ENCODE assay signal across 19 cellular contexts in genomic region chr12:88691811-88692210, GRCh38.
DNase-seq lines count a peak whose midpoint lies in the region; ATAC-seq, FAIRE-seq and TF ChIP-seq lines count a peak whose summit lies in the region.
"Had no signal": no experiment of that assay in that cellular context is flagged by ENCODE, and none has a peak within 500 bp of the region (broad histone marks: within the 10 kb centered on the region; RNA-seq: fewer than 3 reads in every experiment).

No MANE protein-coding gene starts in this region.

- no peaks in the 10 kb centered on the region for H4K20me1 ChIP-seq in endothelial cell of umbilical vein (replicated peaks; ENCODE audit: control insufficient read depth, extremely low read depth, insufficient read depth, low read length)

- no peaks in the 10 kb centered on the region for H3K36me3 ChIP-seq in endothelial cell of umbilical vein (ENCODE audit: control insufficient read depth in 2 of 2, extremely low read depth in 1 of 2, insufficient read depth in 2 of 2, low read length in 2 of 2)
- H3K36me3 ChIP-seq: HAP-1 had no signal

- no peaks in the 10 kb centered on the region for H3K9me1 ChIP-seq in endothelial cell of umbilical vein (replicated peaks; ENCODE audit: control insufficient read depth, extremely low read depth, insufficient read depth, low read length)

- H2AFZ ChIP-seq in endothelial cell of umbilical vein (ENCODE audit: low read depth, low read length) = peak overlapping the region; percentile 63

- H3K27ac ChIP-seq in endothelial cell of umbilical vein (ENCODE audit: insufficient read depth, low read depth, low read length) = no peak overlapping the region

- H3K27me3 ChIP-seq in endothelial cell of umbilical vein (ENCODE audit: control insufficient read depth in 2 of 2, insufficient read depth in 2 of 2, low read length in 2 of 2) = no peaks in the 10 kb centered on the region

- POLR2A ChIA-PET in endothelial cell of umbilical vein (lab: Charles Lee) = no interaction called here

- CTCF ChIA-PET in endothelial cell of umbilical vein (lab: Charles Lee) = no interaction called here

- dilution Hi-C loops in endothelial cell of umbilical vein (cut with MboI; ENCODE audit: extremely low pct_ligation_motif_present, low sequenced_read_pairs) = no loop called here

- FAIRE-seq in endothelial cell of umbilical vein (lab: Jason Lieb, UNC) = peak; percentile 65
- FAIRE-seq: A204.1, K562 had no signal

- DNase-seq in AG10803 (ENCODE audit: low read depth) (peak; percentile 46), HCEC 1CT (peak; percentile 30), endothelial cell of umbilical vein (ENCODE audit: low read depth, low spot score) (no peak), iris pigment epithelial cell (ENCODE audit: low read depth) (peak; percentile 16), NCI-H524 (lab: John Stamatoyannopoulos, UW) (no peak)
- DNase-seq: AML-193, COR-L47, EL, NCI-H1436, NCI-H2029 treated with DMSO at 0.1 percent for 48 hours, NCI-H2171 treated with DMSO at 0.1 percent for 48 hours, NCI-H446 treated with DMSO at 0.1 percent for 48 hours, NCI-H774, RPMI8226 had no signal

- H3K9me3 ChIP-seq in endothelial cell of umbilical vein (replicated peaks; ENCODE audit: control insufficient read depth, insufficient read depth, low read length) = no peaks in the 10 kb centered on the region

- no peak overlapping the region for H3K4me3 ChIP-seq in AG10803 (ENCODE audit: low read length)
- H3K4me3 ChIP-seq in endothelial cell of umbilical vein (replicated peaks in 1 of 3; ENCODE audit: insufficient read depth in 1 of 3, low read depth in 1 of 3, low read length in 3 of 3) = no peak overlapping the region
- H3K4me3 ChIP-seq: HAP-1, K562 had no signal

- no peaks in the 10 kb centered on the region for H3K79me2 ChIP-seq in endothelial cell of umbilical vein (ENCODE audit: control insufficient read depth, insufficient read depth, low read length)

- H3K4me1 ChIP-seq in endothelial cell of umbilical vein (ENCODE audit: control insufficient read depth, extremely low read depth, insufficient read depth, low read length) = no peaks in the 10 kb centered on the region
- H3K4me1 ChIP-seq: HAP-1 had no signal

- no TSS peak for BruUV-seq in endothelial cell of umbilical vein (replicated peaks; lab: Mats Ljungman, UMichigan)

- no peak overlapping the region for H3K9ac ChIP-seq in endothelial cell of umbilical vein (replicated peaks; ENCODE audit: extremely low read depth, insufficient read depth, low read length)

- TF ChIP-seq POLR2A in endothelial cell of umbilical vein (IDR thresholded peaks at IDR 0.05; ENCODE audit: low read depth, low read length) = no peak

- TF ChIP-seq CTCF in AG10803 (conservative IDR thresholded peaks at IDR 0.05; ENCODE audit: low read length) = no peak
- no peak for TF ChIP-seq CTCF in endothelial cell of umbilical vein (IDR thresholded peaks at IDR 0.05; ENCODE audit: extremely low read depth in 1 of 2, insufficient read depth in 1 of 2, low read depth in 1 of 2, low read length in 2 of 2)

- no peak overlapping the region for H3K4me2 ChIP-seq in endothelial cell of umbilical vein (ENCODE audit: insufficient read depth, low read length)

- ATAC-seq in GM18511 (IDR thresholded peaks at IDR 0.05; ENCODE audit: unreplicated experiment) (no peak), HG03432 (IDR thresholded peaks at IDR 0.05; ENCODE audit: unreplicated experiment) (no peak)
- ATAC-seq: K562 had no signal

- intact Hi-C loops in endothelial cell of umbilical vein (cut with micrococcal nuclease) = no loop called here

TF ChIP-seq in endothelial cell of umbilical vein, 7 proteins besides CTCF, POLR2A, EP300 and RAD21:
- TF ChIP-seq JUN (IDR thresholded peaks at IDR 0.05; ENCODE audit: borderline replicate concordance, insufficient read depth, insufficient read length, low read depth) = peak; percentile 15
- TF ChIP-seq FOS (IDR thresholded peaks at IDR 0.05; ENCODE audit: borderline replicate concordance, insufficient read depth, low read length) = peak; percentile 38
- TF ChIP-seq MYC (IDR thresholded peaks at IDR 0.05; ENCODE audit: low read depth, low read length) = no peak
TF ChIP-seq in endothelial cell of umbilical vein: peak in this region for 2.

Comparison
In these comparisons a context has a peak if more than half of its experiments do, and no peak if none do; other contexts are left out.
1. DNase-seq: peak in AG10803 (single experiment), HCEC 1CT (single experiment) and iris pigment epithelial cell (single experiment); none in endothelial cell of umbilical vein (single experiment) and NCI-H524 (0 of 2).